Comparison of ENCODE assay signal across 8 cellular contexts in the genomic region with DNA sequence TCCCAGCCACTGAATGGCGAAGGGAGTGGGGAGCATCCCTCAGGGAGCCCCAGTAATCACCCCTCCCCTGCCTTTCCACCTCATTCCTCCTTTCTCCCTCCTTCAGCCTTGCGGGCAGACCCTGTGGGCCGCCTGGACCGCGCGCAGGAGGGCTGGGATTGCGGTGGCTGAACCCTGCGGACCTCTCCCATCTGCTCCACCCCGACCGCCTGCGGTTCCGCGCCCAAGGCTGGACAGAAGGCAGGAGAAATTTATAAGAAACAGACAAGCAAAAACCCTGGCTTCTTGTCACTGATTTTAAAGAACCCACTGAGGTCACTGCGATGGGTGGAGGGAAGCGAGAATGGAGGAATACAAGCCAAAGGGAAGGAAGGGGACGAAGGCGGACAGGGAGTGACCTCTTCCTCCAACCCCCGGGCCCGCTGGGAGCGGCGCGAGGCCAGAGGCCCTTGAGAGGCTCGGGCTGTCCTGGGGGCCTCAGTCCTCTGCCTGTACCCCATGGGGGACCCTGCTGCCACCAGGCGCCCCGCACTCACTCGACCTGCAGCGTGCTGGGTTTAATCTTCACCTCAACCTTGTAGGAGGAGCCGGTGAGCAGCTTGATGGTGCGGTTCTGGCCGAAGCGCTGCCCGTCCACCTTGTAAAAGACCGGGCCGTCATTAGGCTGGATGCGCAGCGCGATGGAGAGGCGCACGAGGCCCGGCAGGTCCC. TPM values are rescaled to one million over a fixed set of nuclear protein-coding genes. Genes with fewer than 3 reads are reported as not detected.
A peak's percentile ranks its signal among the peaks of the same experiment; 100 is the strongest.
DNase-seq lines count a peak whose midpoint lies in the region; ATAC-seq and TF ChIP-seq lines count a peak whose summit lies in the region.

No MANE protein-coding gene starts in this region.

- no peaks in the 10 kb centered on the region for H3K36me3 Mint-ChIP-seq in activated naive CD8-positive, alpha-beta T cell

- H3K36me3 ChIP-seq in heart right ventricle, result peaks cover 0 to 35% (median 0%) of the 10 kb centered on the region in 9 donors

- peaks cover 0 to 27% (median 0%) of the 10 kb centered on the region in 7 donors for H3K27me3 ChIP-seq in heart right ventricle

- TF ChIP-seq CTCF in heart right ventricle (IDR thresholded peaks at IDR 0.05) (no peak), GM13977 (IDR thresholded peaks at IDR 0.05; ENCODE audit: extremely low read depth, insufficient read depth, missing control alignments) (no peak)

- peaks cover 0 to 31% (median 20%) of the 10 kb centered on the region in 9 donors for H3K4me1 ChIP-seq in heart right ventricle

- peak overlapping the region; percentile 67 for H3K4me3 Mint-ChIP-seq in activated naive CD8-positive, alpha-beta T cell

- DNase-seq in heart right ventricle (peak; percentile 29 to 43), posterior cingulate gyrus (peak; percentile 16 to 87 (median 36)), GM13977 (ENCODE audit: low spot score) (no peak), GF-D8 (lab: John Stamatoyannopoulos, UW) (no peak), NCI-H524 treated with DMSO at 0.1 percent for 48 hours (lab: John Stamatoyannopoulos, UW) (no peak)
- no peak for DNase-seq in activated CD4-positive, alpha-beta T cell treated with anti-CD3 and anti-CD28 coated beads for 48 hours

- peak; percentile 28 for ATAC-seq in HG03432 (IDR thresholded peaks at IDR 0.05; ENCODE audit: unreplicated experiment)
- ATAC-seq in heart right ventricle, result peak; percentile 55 to 74 (median 64)

- peaks cover 0 to 7% (median 0%) of the 10 kb centered on the region in 11 donors for H3K9me3 ChIP-seq in heart right ventricle

- 11% methylated on average over 40 of the region's 40 CpGs for WGBS in heart right ventricle, 2 donors

- in situ Hi-C loops in GM13977 (cut with MboI; ENCODE audit: low pct_unique_long_range_greater_than_20kb, low sequenced_read_pairs, unreplicated experiment), result no loop called here

- peaks cover 28% of the 10 kb centered on the region for H3K27me3 Mint-ChIP-seq in activated naive CD8-positive, alpha-beta T cell

- peaks cover 13% of the 10 kb centered on the region for H3K4me1 Mint-ChIP-seq in activated naive CD8-positive, alpha-beta T cell (ENCODE audit: low read depth)

- peaks cover 7% of the 10 kb centered on the region for H3K9me3 Mint-ChIP-seq in activated naive CD8-positive, alpha-beta T cell (ENCODE audit: low read depth)

- no peak overlapping the region for H3K27ac Mint-ChIP-seq in activated naive CD8-positive, alpha-beta T cell

- intact Hi-C loops in heart right ventricle (cut with DNase I) (loop anchor here in 2 of 10 donors (2.0 to 10.0 kb wide), 3 partner anchors 66 to 126 kb away; a partner anchor contains a TSS), posterior cingulate gyrus (cut with DNase I) (no loop called here)

- H3K4me3 ChIP-seq in heart right ventricle, result peak overlapping the region; percentile 61 to 93 (median 82)

- peak overlapping the region; percentile 93 to 99 (median 98) for H3K27ac ChIP-seq in heart right ventricle

RNA-seq across cellular contexts. Expression of a gene that starts 0.9 kb away (rescaled TPM):
- total RNA-seq in heart right ventricle, result 10 to 100 TPM in 2 of 10 donors, 1 to 10 TPM in 8; 4.8 to 13.4 (median 7.9) TPM
- 10 to 100 TPM; 10.5 to 12.8 TPM for polyA plus RNA-seq in heart right ventricle

RNA-seq across cellular contexts. Expression of a gene that starts 46.2 kb away (rescaled TPM):
- total RNA-seq in heart right ventricle, result 10 to 100 TPM in 1 of 10 donors, 1 to 10 TPM in 9; 1.1 to 46.3 (median 2.8) TPM
- polyA plus RNA-seq in heart right ventricle, result 1 to 10 TPM; 1.2 to 3.3 TPM

Comparison
In these comparisons a context has a peak if more than half of its experiments do, and no peak if none do; other contexts are left out.
1. DNase-seq: peak in heart right ventricle (2 of 2) and posterior cingulate gyrus (10 of 10); none in GM13977 (single experiment), GF-D8 (single experiment), activated CD4-positive, alpha-beta T cell treated with anti-CD3 and anti-CD28 coated beads for 48 hours (single experiment) and NCI-H524 treated with DMSO at 0.1 percent for 48 hours (single experiment).